In the genomic region with DNA sequence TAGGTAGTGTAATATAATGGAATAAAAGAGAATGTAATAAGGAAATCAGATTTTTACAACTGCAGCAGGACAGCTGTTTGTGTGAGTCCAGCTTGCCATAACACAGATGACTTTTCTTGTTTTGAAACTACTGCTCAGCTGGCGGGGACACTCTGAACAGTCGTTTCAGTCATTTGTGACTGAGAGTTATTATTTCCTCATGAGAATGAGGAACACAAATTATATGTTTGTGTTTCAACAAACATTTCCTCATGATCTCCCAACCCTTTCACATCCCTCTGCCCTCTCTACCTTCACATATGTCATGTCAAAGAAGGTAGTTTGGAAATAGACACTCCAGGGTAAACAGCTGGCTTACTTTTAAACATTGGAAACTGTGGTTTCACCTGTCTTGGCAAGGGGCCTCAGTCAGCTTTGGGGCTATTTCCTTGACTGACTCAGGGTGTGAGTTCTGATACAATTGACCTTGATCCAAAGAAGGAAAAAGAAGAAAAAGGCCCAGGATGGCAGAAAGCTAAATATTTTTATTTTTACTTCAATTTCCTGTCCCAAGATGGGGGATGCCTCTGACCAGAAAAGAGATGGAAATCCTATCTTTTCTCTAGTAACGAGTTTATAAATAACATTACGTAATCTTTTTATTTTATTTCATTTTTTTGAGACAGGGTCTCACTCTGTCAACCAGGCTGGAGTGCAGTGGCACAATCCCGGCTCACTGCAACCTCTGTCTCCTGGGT, we compare ENCODE assay signal across 8 cellular contexts. TPM values are rescaled to one million over a fixed set of nuclear protein-coding genes. Genes with fewer than 3 reads are reported as not detected.
DNase-seq lines count a peak whose midpoint lies in the region; ATAC-seq and TF ChIP-seq lines count a peak whose summit lies in the region.

No MANE protein-coding gene starts in this region.

- H3K27ac ChIP-seq in C4-2B, result peak overlapping the region; percentile 60
- peak overlapping the region; percentile 9 for H3K27ac ChIP-seq in temporal lobe (ENCODE audit: low read depth, low read length)

- ATAC-seq in GM19452 (IDR thresholded peaks at IDR 0.05; ENCODE audit: unreplicated experiment), result peak; percentile 70
- ATAC-seq in HG03469 (IDR thresholded peaks at IDR 0.05; ENCODE audit: unreplicated experiment), result peak; percentile 42

- peak overlapping the region; percentile 94 for H3K27ac Mint-ChIP-seq in activated CD4-positive, alpha-beta memory T cell treated with anti-CD3 and anti-CD28 coated beads for 36 hours
- peak overlapping the region; percentile 93 to 100 (median 98) for H3K27ac Mint-ChIP-seq in immature natural killer cell

- CTCF ChIA-PET in activated CD4-positive, alpha-beta memory T cell treated with anti-CD3 and anti-CD28 coated beads for 36 hours (lab: Charles Lee), result interaction anchor here (1.0 to 1.4 kb wide), 4 partner anchors 85 to 261 kb away, joined by 3 to 8 read pairs (median 5); no protein-coding TSS in a partner anchor

- no peaks in the 10 kb centered on the region for H3K9me3 Mint-ChIP-seq in activated CD4-positive, alpha-beta memory T cell treated with anti-CD3 and anti-CD28 coated beads for 36 hours
- no peaks in the 10 kb centered on the region for H3K9me3 Mint-ChIP-seq in immature natural killer cell

- POLR2A ChIA-PET in activated CD4-positive, alpha-beta memory T cell treated with anti-CD3 and anti-CD28 coated beads for 36 hours (lab: Charles Lee), result interaction anchor here (0.9 to 1.7 kb wide), 10 partner anchors 9 to 111 kb away, joined by 3 to 8 read pairs (median 4); partner anchors contain the start of genes SP110 and SP140

- intact Hi-C loops in activated CD4-positive, alpha-beta memory T cell treated with anti-CD3 and anti-CD28 coated beads for 36 hours (cut with micrococcal nuclease), result loop anchor here (1.0 to 5.0 kb wide), 8 partner anchors 8 to 465 kb away; partner anchors contain the start of gene SP100

- DNase-seq in activated CD4-positive, alpha-beta memory T cell treated with anti-CD3 and anti-CD28 coated beads for 36 hours, result peak; percentile 50
- DNase-seq in immature natural killer cell (no peak), NK-92 (lab: John Stamatoyannopoulos, UW; ENCODE audit: unreplicated experiment) (no peak), cortex of kidney (lab: John Stamatoyannopoulos, UW) (no peak)

- H3K27me3 Mint-ChIP-seq in activated CD4-positive, alpha-beta memory T cell treated with anti-CD3 and anti-CD28 coated beads for 36 hours, result no peaks in the 10 kb centered on the region
- H3K27me3 Mint-ChIP-seq in immature natural killer cell (ENCODE audit: low read depth in 3 of 3), result peaks cover 2 to 7% (median 3%) of the 10 kb centered on the region in 3 donors

- peaks cover 60% of the 10 kb centered on the region for H3K4me1 Mint-ChIP-seq in activated CD4-positive, alpha-beta memory T cell treated with anti-CD3 and anti-CD28 coated beads for 36 hours (ENCODE audit: low read depth)
- peaks cover 72 to 88% of the 10 kb centered on the region in 2 donors for H3K4me1 Mint-ChIP-seq in immature natural killer cell

- peak overlapping the region; percentile 88 for H3K4me3 Mint-ChIP-seq in activated CD4-positive, alpha-beta memory T cell treated with anti-CD3 and anti-CD28 coated beads for 36 hours
- H3K4me3 Mint-ChIP-seq in immature natural killer cell, result peak overlapping the region; percentile 91 to 99 (median 96)

- TF ChIP-seq CTCF in C4-2B (conservative IDR thresholded peaks at IDR 0.05), result no peak

- H3K36me3 Mint-ChIP-seq in activated CD4-positive, alpha-beta memory T cell treated with anti-CD3 and anti-CD28 coated beads for 36 hours, result peaks cover 28% of the 10 kb centered on the region
- peaks cover 24 to 31% (median 26%) of the 10 kb centered on the region in 3 donors for H3K36me3 Mint-ChIP-seq in immature natural killer cell

RNA-seq across cellular contexts. Expression of gene SP140L, which starts 0.6 kb away (rescaled TPM):
- 10 to 100 TPM; 41.9 to 44.1 TPM for total RNA-seq in activated CD4-positive, alpha-beta memory T cell treated with anti-CD3 and anti-CD28 coated beads for 36 hours
- 10 to 100 TPM; 13.5 to 26.4 (median 14.4) TPM for polyA plus RNA-seq in immature natural killer cell
- 0.49 TPM for total RNA-seq in temporal lobe

Comparison
In these comparisons a context has a peak if more than half of its experiments do, and no peak if none do; other contexts are left out.
1. RNA of gene SP140L, which starts 0.6 kb away (total RNA-seq): 41.9 to 44.1 TPM in activated CD4-positive, alpha-beta memory T cell treated with anti-CD3 and anti-CD28 coated beads for 36 hours; 0.49 TPM in temporal lobe (single experiment); every median in the first group is over 10 times any median in the second.